In the genomic region with DNA sequence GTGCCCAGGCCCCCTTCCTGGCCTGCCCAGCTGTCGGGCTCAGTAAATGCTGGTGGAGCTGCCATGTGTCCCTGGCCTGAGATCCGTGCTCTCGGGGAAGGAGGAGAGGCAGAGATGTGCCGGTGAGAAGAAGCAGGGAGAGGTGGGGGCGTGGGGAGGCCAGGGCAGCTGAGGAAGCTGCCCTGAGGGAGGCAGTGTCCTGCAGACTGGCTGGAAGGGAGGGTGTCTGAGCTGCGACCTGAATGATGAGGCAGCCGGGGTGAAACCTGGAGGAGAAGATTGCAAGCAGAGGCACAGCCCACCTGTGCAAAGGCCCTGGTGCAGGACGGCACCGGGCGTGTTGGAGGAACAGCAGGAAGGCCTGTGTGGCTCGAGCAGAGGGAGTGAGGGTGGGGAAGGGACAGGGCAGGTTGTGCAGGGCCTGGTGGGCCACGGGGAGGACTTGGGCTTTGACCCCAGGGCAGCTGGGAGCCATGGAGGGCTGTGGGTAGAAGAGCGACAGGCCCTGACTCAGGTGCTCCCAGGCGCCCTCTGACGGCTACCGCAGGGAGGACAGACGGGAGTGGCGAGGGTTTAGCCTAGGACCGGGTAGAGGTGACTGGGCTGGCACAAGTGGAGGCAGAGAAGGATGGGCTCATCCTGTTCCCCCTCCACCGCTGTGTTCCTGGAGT, we compare ENCODE assay signal across 8 cellular contexts. TPM values are rescaled to one million over a fixed set of nuclear protein-coding genes. Genes with fewer than 3 reads are reported as not detected.
DNase-seq lines count a peak whose midpoint lies in the region; ATAC-seq and TF ChIP-seq lines count a peak whose summit lies in the region.

No MANE protein-coding gene starts in this region.

- H3K4me2 ChIP-seq in smooth muscle cell, result no peak overlapping the region

- H3K79me2 ChIP-seq in smooth muscle cell (ENCODE audit: low read depth), result no peaks in the 10 kb centered on the region

- H3K9ac ChIP-seq in smooth muscle cell (ENCODE audit: low read depth), result no peak overlapping the region

- DNase-seq in A172 (ENCODE audit: low spot score) (peak; percentile 32), RPMI8226 (peak; percentile 70), head of caudate nucleus (peak in 23 of 42 donors; percentile 19 to 68 (median 43)), smooth muscle cell (lab: John Stamatoyannopoulos, UW; ENCODE audit: unreplicated experiment) (peak; percentile 1), NCI-H226 (no peak)
- peak; percentile 54 for DNase-seq in activated T-helper 9 cell treated with anti-CD3 and anti-CD28 coated beads, Interleukin-2, amount 50 U/mL, for 16 hours (ENCODE audit: low read depth)

- H4K20me1 ChIP-seq in smooth muscle cell (ENCODE audit: low read depth), result no peaks in the 10 kb centered on the region

- TF ChIP-seq POLR2A in GM18505 (IDR thresholded peaks at IDR 0.05; ENCODE audit: borderline replicate concordance, extremely low read depth, insufficient read depth, insufficient read length), result peak; percentile 20

- no peaks in the 10 kb centered on the region for H3K36me3 ChIP-seq in smooth muscle cell (ENCODE audit: low read depth)

- 50% methylated on average over 19 of the region's 20 CpGs for WGBS in smooth muscle cell (ENCODE audit: low lambda C conversion rate)

- no peak overlapping the region for H3K4me3 ChIP-seq in smooth muscle cell

- no peaks in the 10 kb centered on the region for H3F3A ChIP-seq in smooth muscle cell (ENCODE audit: low read depth)

- intact Hi-C loops in head of caudate nucleus (cut with DNase I), result no loop called here

- no peaks in the 10 kb centered on the region for H3K9me3 ChIP-seq in smooth muscle cell (replicated peaks; ENCODE audit: low read depth)

- no peaks in the 10 kb centered on the region for H3K4me1 ChIP-seq in smooth muscle cell (ENCODE audit: low read depth)

- ATAC-seq in GM18505 (IDR thresholded peaks at IDR 0.05; ENCODE audit: unreplicated experiment) (no peak), GM21367 (IDR thresholded peaks at IDR 0.05; ENCODE audit: unreplicated experiment) (no peak)

- no peak overlapping the region for H3K27ac ChIP-seq in smooth muscle cell (ENCODE audit: low read depth)

- H2AFZ ChIP-seq in smooth muscle cell (ENCODE audit: low read depth), result no peak overlapping the region

- TF ChIP-seq CTCF in smooth muscle cell (IDR thresholded peaks at IDR 0.05; ENCODE audit: borderline replicate concordance, insufficient read depth, poor library complexity, severe bottlenecking), result peak; percentile 48

- no peaks in the 10 kb centered on the region for H3K27me3 ChIP-seq in smooth muscle cell (ENCODE audit: low read depth)

RNA-seq across cellular contexts. Expression of gene CELF5, which starts 14.0 kb away (rescaled TPM):
- total RNA-seq in A172 (2014; rRNA removed; shearing (Covaris generic)), result not detected in 2 replicates
- not detected in 2 replicates for total RNA-seq in smooth muscle cell
- polyA plus RNA-seq in smooth muscle cell, result 0.18 TPM in 1 of 2 replicates, not detected in the other

RNA-seq across cellular contexts. Expression of gene NCLN, which starts 24.8 kb away (rescaled TPM):
- total RNA-seq in A172 (2014; rRNA removed; shearing (Covaris generic)), result 67.6 and 74.6 TPM in 2 replicates
- total RNA-seq in smooth muscle cell, result 24.2 and 44.5 TPM in 2 replicates
- polyA plus RNA-seq in smooth muscle cell, result 95.9 and 97.4 TPM in 2 replicates

RNA-seq across cellular contexts. Expression of gene S1PR4, which starts 31.9 kb away (rescaled TPM):
- 0.26 TPM in 1 of 2 replicates, not detected in the other for total RNA-seq in A172 (2014; rRNA removed; shearing (Covaris generic))
- total RNA-seq in smooth muscle cell, result not detected in 2 replicates
- not detected in 2 replicates for polyA plus RNA-seq in smooth muscle cell
